Comparison of ENCODE assay signal across 2 cellular contexts in genomic region chr15:90132437-90132836, GRCh38.
A peak's percentile ranks its signal among the peaks of the same experiment; 100 is the strongest.
TF ChIP-seq lines count a peak whose summit lies in the region.

No MANE protein-coding gene starts in this region.

TF ChIP-seq in HepG2, 621 proteins besides CTCF, POLR2A, EP300 and RAD21 (continued from another document):
- TF ChIP-seq ZNF121 (CRISPR knock-in tag; IDR thresholded peaks at IDR 0.05) (peak; percentile 40; the same call in 1 of the 2 replicates), ZNF605 (CRISPR knock-in tag; IDR thresholded peaks at IDR 0.05) (no peak)

TF ChIP-seq in WTC11, 78 proteins besides CTCF, POLR2A, EP300 and RAD21:
- TF ChIP-seq CDX4 (CRISPR knock-in tag; IDR thresholded peaks at IDR 0.05; ENCODE audit: borderline replicate concordance): no peak
- peak; percentile 93 for TF ChIP-seq ZNF121 (CRISPR knock-in tag; IDR thresholded peaks at IDR 0.05)
- TF ChIP-seq PREB (CRISPR knock-in tag; IDR thresholded peaks at IDR 0.05; ENCODE audit: borderline replicate concordance): no peak
